ENCODE assay signal across 2 cellular contexts in genomic region chr9:105194234-105194633, GRCh38.
A peak's percentile ranks its signal among the peaks of the same experiment; 100 is the strongest.
TF ChIP-seq lines count a peak whose summit lies in the region.

No MANE protein-coding gene starts in this region.

TF ChIP-seq in HepG2, 621 proteins besides CTCF, POLR2A, EP300 and RAD21:
- TF ChIP-seq U2AF1 (optimal IDR thresholded peaks at IDR 0.05; ENCODE audit: low read depth, low read length) (no peak), CEBPB (IDR thresholded peaks at IDR 0.05; ENCODE audit: borderline replicate concordance, low read depth, low read length) (peak; percentile 84), CEBPG (CRISPR knock-in tag; IDR thresholded peaks at IDR 0.05) (peak; percentile 63)

TF ChIP-seq in K562, 482 proteins besides CTCF, POLR2A, EP300 and RAD21:
- TF ChIP-seq ARNT (IDR thresholded peaks at IDR 0.05) (no peak), TEAD1 (CRISPR knock-in tag; IDR thresholded peaks at IDR 0.05) (no peak), CEBPB (tag; IDR thresholded peaks at IDR 0.05) (peak; percentile 76), CEBPG (CRISPR knock-in tag; IDR thresholded peaks at IDR 0.05) (no peak), CEBPG (tag; conservative IDR thresholded peaks at IDR 0.05 in 1 of 2, IDR thresholded peaks at IDR 0.05 in 1 of 2) (peak; percentile 53 to 70), BCOR (IDR thresholded peaks at IDR 0.05) (no peak), CBX8 (IDR thresholded peaks at IDR 0.05; ENCODE audit: borderline replicate concordance, extremely low read depth, low read depth, low read length, poor library complexity, severe bottlenecking) (no peak), KDM2B (CRISPR knock-in tag; IDR thresholded peaks at IDR 0.05) (no peak)
- TF ChIP-seq, protein P1, sequence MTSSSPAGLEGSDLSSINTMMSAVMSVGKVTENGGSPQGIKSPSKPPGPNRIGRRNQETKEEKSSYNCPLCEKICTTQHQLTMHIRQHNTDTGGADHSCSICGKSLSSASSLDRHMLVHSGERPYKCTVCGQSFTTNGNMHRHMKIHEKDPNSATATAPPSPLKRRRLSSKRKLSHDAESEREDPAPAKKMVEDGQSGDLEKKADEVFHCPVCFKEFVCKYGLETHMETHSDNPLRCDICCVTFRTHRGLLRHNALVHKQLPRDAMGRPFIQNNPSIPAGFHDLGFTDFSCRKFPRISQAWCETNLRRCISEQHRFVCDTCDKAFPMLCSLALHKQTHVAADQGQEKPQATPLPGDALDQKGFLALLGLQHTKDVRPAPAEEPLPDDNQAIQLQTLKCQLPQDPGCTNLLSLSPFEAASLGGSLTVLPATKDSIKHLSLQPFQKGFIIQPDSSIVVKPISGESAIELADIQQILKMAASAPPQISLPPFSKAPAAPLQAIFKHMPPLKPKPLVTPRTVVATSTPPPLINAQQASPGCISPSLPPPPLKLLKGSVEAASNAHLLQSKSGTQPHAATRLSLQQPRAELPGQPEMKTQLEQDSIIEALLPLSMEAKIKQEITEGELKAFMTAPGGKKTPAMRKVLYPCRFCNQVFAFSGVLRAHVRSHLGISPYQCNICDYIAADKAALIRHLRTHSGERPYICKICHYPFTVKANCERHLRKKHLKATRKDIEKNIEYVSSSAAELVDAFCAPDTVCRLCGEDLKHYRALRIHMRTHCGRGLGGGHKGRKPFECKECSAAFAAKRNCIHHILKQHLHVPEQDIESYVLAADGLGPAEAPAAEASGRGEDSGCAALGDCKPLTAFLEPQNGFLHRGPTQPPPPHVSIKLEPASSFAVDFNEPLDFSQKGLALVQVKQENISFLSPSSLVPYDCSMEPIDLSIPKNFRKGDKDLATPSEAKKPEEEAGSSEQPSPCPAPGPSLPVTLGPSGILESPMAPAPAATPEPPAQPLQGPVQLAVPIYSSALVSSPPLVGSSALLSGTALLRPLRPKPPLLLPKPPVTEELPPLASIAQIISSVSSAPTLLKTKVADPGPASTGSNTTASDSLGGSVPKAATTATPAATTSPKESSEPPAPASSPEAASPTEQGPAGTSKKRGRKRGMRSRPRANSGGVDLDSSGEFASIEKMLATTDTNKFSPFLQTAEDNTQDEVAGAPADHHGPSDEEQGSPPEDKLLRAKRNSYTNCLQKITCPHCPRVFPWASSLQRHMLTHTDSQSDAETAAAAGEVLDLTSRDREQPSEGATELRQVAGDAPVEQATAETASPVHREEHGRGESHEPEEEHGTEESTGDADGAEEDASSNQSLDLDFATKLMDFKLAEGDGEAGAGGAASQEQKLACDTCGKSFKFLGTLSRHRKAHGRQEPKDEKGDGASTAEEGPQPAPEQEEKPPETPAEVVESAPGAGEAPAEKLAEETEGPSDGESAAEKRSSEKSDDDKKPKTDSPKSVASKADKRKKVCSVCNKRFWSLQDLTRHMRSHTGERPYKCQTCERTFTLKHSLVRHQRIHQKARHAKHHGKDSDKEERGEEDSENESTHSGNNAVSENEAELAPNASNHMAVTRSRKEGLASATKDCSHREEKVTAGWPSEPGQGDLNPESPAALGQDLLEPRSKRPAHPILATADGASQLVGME (CRISPR knock-in tag; IDR thresholded peaks at IDR 0.05): no peak
TF ChIP-seq in K562: peak in this region for 2.
